16 cellular contexts compared by ENCODE assay signal in the genomic region with DNA sequence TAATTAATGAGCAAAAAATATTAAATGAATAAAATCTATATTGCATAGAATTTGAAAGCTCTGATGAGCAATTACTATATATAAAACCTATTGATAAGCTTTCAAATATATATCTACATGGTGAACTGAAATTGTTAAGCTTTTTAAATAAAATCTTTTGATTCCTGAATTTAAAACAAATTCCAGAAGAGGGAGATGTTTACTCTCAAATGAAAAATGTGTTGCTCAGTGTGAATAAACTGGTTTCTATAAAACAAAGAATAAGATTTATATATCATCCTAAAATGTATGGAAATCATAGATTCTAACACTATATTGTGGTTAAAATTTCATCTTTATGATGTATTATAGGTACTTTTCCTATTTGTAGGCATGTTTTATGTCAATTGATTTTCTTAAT.
DNase-seq lines count a peak whose midpoint lies in the region; TF ChIP-seq lines count a peak whose summit lies in the region.
"Had no signal": no experiment of that assay in that cellular context is flagged by ENCODE, and none has a peak within 500 bp of the region (broad histone marks: within the 10 kb centered on the region; RNA-seq: fewer than 3 reads in every experiment).

No MANE protein-coding gene starts in this region.

- H3F3A ChIP-seq in PC-9 (ENCODE audit: insufficient read depth, low read depth) = no peaks in the 10 kb centered on the region

- no peaks in the 10 kb centered on the region for H4K20me1 ChIP-seq in PC-9 (ENCODE audit: insufficient read depth)

- H3K4me3 ChIP-seq in PC-9 = no peak overlapping the region
- H3K4me3 ChIP-seq: psoas muscle, tibial nerve had no signal

- no peaks in the 10 kb centered on the region for H3K36me3 ChIP-seq in PC-9 (ENCODE audit: low read depth)
- H3K36me3 ChIP-seq: tibial nerve had no signal

- DNase-seq in NCI-H345 (lab: John Stamatoyannopoulos, UW) (peak; percentile 6), NCI-H345 treated with DMSO at 0.1 percent for 48 hours (lab: John Stamatoyannopoulos, UW; ENCODE audit: unreplicated experiment) (no peak), PC-9 (no peak), fibroblast of peridontal ligament (ENCODE audit: extremely low read depth) (peak; percentile 23), renal cortical epithelial cell (ENCODE audit: low read depth) (peak; percentile 41), GM19240 (ENCODE audit: insufficient read length, low spot score) (no peak), DMS114 treated with DMSO at 0.1 percent for 48 hours (lab: John Stamatoyannopoulos, UW; ENCODE audit: unreplicated experiment) (no peak), HEK293T (ENCODE audit: extremely low spot score) (no peak)
- DNase-seq: activated CD4-positive, alpha-beta memory T cell treated with anti-CD3 and anti-CD28 coated beads, Interleukin-2, amount 10 ng/mL, durations not matched to agents 7 days and 5 days; caudate nucleus; DMS153; midbrain; psoas muscle; stimulated activated CD8-positive, alpha-beta memory T cell treated with anti-CD3 and anti-CD28 coated beads, Interleukin-4, amount 100 ng/mL, for 48 hours; T1000 had no signal

- H3K4me2 ChIP-seq in PC-9 = no peak overlapping the region

- H3K79me2 ChIP-seq in PC-9 (ENCODE audit: low read depth) = no peaks in the 10 kb centered on the region

- H2AFZ ChIP-seq in PC-9 = no peak overlapping the region

- peak; percentile 35; the same call in 1 of the 2 replicates for TF ChIP-seq CTCF in PC-9 (conservative IDR thresholded peaks at IDR 0.05)

- no peaks in the 10 kb centered on the region for H3K27me3 ChIP-seq in PC-9 (ENCODE audit: insufficient read depth, low read depth)
- H3K27me3 ChIP-seq: tibial nerve had no signal

- H3K27ac ChIP-seq in PC-9 = no peak overlapping the region
- H3K27ac ChIP-seq: psoas muscle, tibial nerve had no signal

- CTCF ChIA-PET in PC-9 (lab: Charles Lee) = interaction anchor here (0.6 kb wide), 1 partner anchor 178 kb away, joined by 6 read pairs; no protein-coding TSS in a partner anchor
- CTCF ChIA-PET in HEK293T (lab: Yijun Ruan, JAX) = interaction anchor here (0.6 to 1.6 kb wide), 2 partner anchors 114 to 1303 kb away, joined by 3 to 5 read pairs; no protein-coding TSS in a partner anchor

- no peaks in the 10 kb centered on the region for H3K4me1 ChIP-seq in PC-9 (replicated peaks; ENCODE audit: insufficient read depth)
- H3K4me1 ChIP-seq: psoas muscle, tibial nerve had no signal

- H3K9me3 ChIP-seq in PC-9 (ENCODE audit: insufficient read depth, low read depth) = no peaks in the 10 kb centered on the region
- H3K9me3 ChIP-seq: psoas muscle, tibial nerve had no signal

- H3K9me2 ChIP-seq in PC-9 (ENCODE audit: insufficient read depth) = no peaks in the 10 kb centered on the region

- POLR2A ChIA-PET in PC-9 (lab: Charles Lee; ENCODE audit: unreplicated experiment) = interaction anchor here (0.8 kb wide), 1 partner anchor 342 kb away, joined by 3 read pairs; no protein-coding TSS in a partner anchor
- POLR2A ChIA-PET in HEK293T (lab: Yijun Ruan, JAX) = no interaction called here

- BruUV-seq in PC-9 (replicated peaks; lab: Mats Ljungman, UMichigan) = no TSS peak

- intact Hi-C loops in PC-9 (cut with micrococcal nuclease; ENCODE audit: unreplicated experiment) = loop anchor here (10.0 kb wide), 2 partner anchors 1304 to 1704 kb away; a partner anchor contains a TSS

TF ChIP-seq in HEK293T, 16 proteins besides CTCF, POLR2A, EP300 and RAD21:
- no peak for TF ChIP-seq HDGF (IDR thresholded peaks at IDR 0.05; ENCODE audit: borderline replicate concordance)
- no peak for TF ChIP-seq FOXM1 (IDR thresholded peaks at IDR 0.05; ENCODE audit: borderline replicate concordance)
- no peak for TF ChIP-seq SP1 (IDR thresholded peaks at IDR 0.05)
- no peak for TF ChIP-seq LEF1 (IDR thresholded peaks at IDR 0.05; ENCODE audit: borderline replicate concordance)
- TF ChIP-seq NFRKB (IDR thresholded peaks at IDR 0.05) = no peak
- no peak for TF ChIP-seq ELF4 (IDR thresholded peaks at IDR 0.05)
- TF ChIP-seq, protein P1, sequence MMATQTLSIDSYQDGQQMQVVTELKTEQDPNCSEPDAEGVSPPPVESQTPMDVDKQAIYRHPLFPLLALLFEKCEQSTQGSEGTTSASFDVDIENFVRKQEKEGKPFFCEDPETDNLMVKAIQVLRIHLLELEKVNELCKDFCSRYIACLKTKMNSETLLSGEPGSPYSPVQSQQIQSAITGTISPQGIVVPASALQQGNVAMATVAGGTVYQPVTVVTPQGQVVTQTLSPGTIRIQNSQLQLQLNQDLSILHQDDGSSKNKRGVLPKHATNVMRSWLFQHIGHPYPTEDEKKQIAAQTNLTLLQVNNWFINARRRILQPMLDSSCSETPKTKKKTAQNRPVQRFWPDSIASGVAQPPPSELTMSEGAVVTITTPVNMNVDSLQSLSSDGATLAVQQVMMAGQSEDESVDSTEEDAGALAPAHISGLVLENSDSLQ (IDR thresholded peaks at IDR 0.05) = no peak
- no peak for TF ChIP-seq SUZ12 (IDR thresholded peaks at IDR 0.05)
- no peak for TF ChIP-seq FOXA1 (IDR thresholded peaks at IDR 0.05)
- no peak for TF ChIP-seq BHLHE40 (IDR thresholded peaks at IDR 0.05; ENCODE audit: borderline replicate concordance)

Comparison
In these comparisons a context has a peak if more than half of its experiments do, and no peak if none do; other contexts are left out.
1. DNase-seq: peak in NCI-H345 (single experiment), fibroblast of peridontal ligament (single experiment) and renal cortical epithelial cell (single experiment); none in NCI-H345 treated with DMSO at 0.1 percent for 48 hours (single experiment), PC-9 (0 of 2), GM19240 (single experiment), DMS114 treated with DMSO at 0.1 percent for 48 hours (single experiment) and HEK293T (single experiment).